11 cellular contexts compared by ENCODE assay signal in genomic region chr14:94037954-94038353, GRCh38. TPM values are rescaled to one million over a fixed set of nuclear protein-coding genes. Genes with fewer than 3 reads are reported as not detected.
"Had no signal": no experiment of that assay in that cellular context is flagged by ENCODE, and none has a peak within 500 bp of the region (broad histone marks: within the 10 kb centered on the region; RNA-seq: fewer than 3 reads in every experiment).

No MANE protein-coding gene starts in this region.

- H3K4me3 ChIP-seq: GM23338 had no signal

- H3K27ac ChIP-seq: HL-60, KMS-11 had no signal

- DNase-seq: H9, HFFc6, KBM-7 had no signal

- ATAC-seq: GM23338, HCT116, HepG2 had no signal

RNA-seq across cellular contexts. Expression of gene CCDC197, which starts 40.9 kb away (rescaled TPM):
- total RNA-seq: GM23338, H1, H9, HFFc6, HT1080 had no signal
- polyA plus RNA-seq: GM23338, H1, IgD-negative memory B cell had no signal
